ENCODE assay signal across 2 cellular contexts in genomic region chr3:52136513-52136912, GRCh38.
TF ChIP-seq lines count a peak whose summit lies in the region.

No MANE protein-coding gene starts in this region.

TF ChIP-seq in SK-N-SH, 30 proteins besides CTCF, POLR2A, EP300 and RAD21 (continued from another document):
- no peak for TF ChIP-seq ZBTB33 (IDR thresholded peaks at IDR 0.05; ENCODE audit: borderline replicate concordance, low read depth)
- no peak for TF ChIP-seq TEAD4 (IDR thresholded peaks at IDR 0.05; ENCODE audit: borderline replicate concordance, insufficient read depth)
- no peak for TF ChIP-seq FOXJ3 (CRISPR knock-in tag; IDR thresholded peaks at IDR 0.05)
- TF ChIP-seq ELF1 (IDR thresholded peaks at IDR 0.05) = no peak
- no peak for TF ChIP-seq RFX5 (IDR thresholded peaks at IDR 0.05; ENCODE audit: low read length)
- TF ChIP-seq REST (IDR thresholded peaks at IDR 0.05; ENCODE audit: low read depth, low read length) = no peak
TF ChIP-seq in SK-N-SH: peak in this region for 0.

TF ChIP-seq in SK-N-SH treated with all-trans-retinoic acid at 6 μM for 48 hours, 23 proteins besides CTCF, POLR2A, EP300 and RAD21 (continued from another document):
- TF ChIP-seq PATZ1 (CRISPR knock-in tag; IDR thresholded peaks at IDR 0.05; ENCODE audit: borderline replicate concordance) = no peak
- no peak for TF ChIP-seq ISL1 (CRISPR knock-in tag; IDR thresholded peaks at IDR 0.05)
- TF ChIP-seq ZNF8 (CRISPR knock-in tag; IDR thresholded peaks at IDR 0.05) = no peak
- TF ChIP-seq CSRNP3 (CRISPR knock-in tag; IDR thresholded peaks at IDR 0.05) = no peak
- TF ChIP-seq GLIS3 (CRISPR knock-in tag; IDR thresholded peaks at IDR 0.05) = no peak
- TF ChIP-seq ESRRG (CRISPR knock-in tag; IDR thresholded peaks at IDR 0.05) = no peak
- no peak for TF ChIP-seq OSR1 (CRISPR knock-in tag; IDR thresholded peaks at IDR 0.05)
- no peak for TF ChIP-seq ZC3H10 (CRISPR knock-in tag; IDR thresholded peaks at IDR 0.05)
